ENCODE assay signal across 14 cellular contexts in the genomic region with DNA sequence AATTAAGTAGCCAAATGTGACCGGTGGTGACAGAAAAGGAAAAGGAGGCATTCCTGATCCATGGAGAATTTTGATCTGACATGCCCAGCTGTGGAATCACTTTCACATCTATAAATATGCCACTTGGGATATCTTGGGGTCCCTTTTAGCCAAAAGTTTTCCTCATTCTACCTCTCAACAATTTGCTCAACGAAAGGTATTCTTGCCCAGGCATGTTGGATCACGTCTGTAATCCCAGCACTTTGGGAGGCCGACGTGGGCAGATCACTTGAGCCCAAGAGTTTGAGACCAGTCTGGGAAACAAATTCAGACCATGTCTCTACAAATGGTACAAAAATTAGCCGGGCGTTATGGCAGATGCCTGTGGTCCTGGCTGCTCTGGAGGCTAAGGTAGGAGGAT. TPM values are rescaled to one million over a fixed set of nuclear protein-coding genes. Genes with fewer than 3 reads are reported as not detected.
DNase-seq lines count a peak whose midpoint lies in the region; ATAC-seq and TF ChIP-seq lines count a peak whose summit lies in the region.
"Had no signal": no experiment of that assay in that cellular context is flagged by ENCODE, and none has a peak within 500 bp of the region (broad histone marks: within the 10 kb centered on the region; RNA-seq: fewer than 3 reads in every experiment).

No MANE protein-coding gene starts in this region.

- H2BK120ac ChIP-seq in mesenchymal stem cell (ENCODE audit: low read depth, low read length) = no peak overlapping the region

- no peaks in the 10 kb centered on the region for H3K36me3 ChIP-seq in right atrium auricular region
- H3K36me3 ChIP-seq in mesenchymal stem cell (ENCODE audit: control insufficient read depth in 1 of 2, insufficient read depth in 2 of 2, low read depth in 1 of 2, low read length in 2 of 2) = peaks cover 0 to 13% of the 10 kb centered on the region in 2 experiments
- H3K36me3 ChIP-seq in urinary bladder (ENCODE audit: insufficient read depth) = no peaks in the 10 kb centered on the region
- H3K36me3 ChIP-seq: BE2C, gastrocnemius medialis had no signal

- intact Hi-C loops in left cardiac atrium (cut with DNase I) = no loop called here

- no peak overlapping the region for H3K14ac ChIP-seq in mesenchymal stem cell (ENCODE audit: low read length in 2 of 2)

- H2BK15ac ChIP-seq in mesenchymal stem cell (ENCODE audit: low read depth, poor library complexity, severe bottlenecking) = no peak overlapping the region

- no peak overlapping the region for H3K18ac ChIP-seq in mesenchymal stem cell (ENCODE audit: low read depth in 1 of 2, low read length in 2 of 2)

- H2BK5ac ChIP-seq in mesenchymal stem cell (ENCODE audit: low read depth, low read length, poor library complexity, severe bottlenecking) = no peak overlapping the region

- H2AFZ ChIP-seq in mesenchymal stem cell (ENCODE audit: low read depth, low read length) = no peak overlapping the region

- ATAC-seq in left cardiac atrium = no peak
- ATAC-seq: gastrocnemius medialis, left lobe of liver had no signal

- no peak overlapping the region for H4K8ac ChIP-seq in mesenchymal stem cell (ENCODE audit: low read length)

- no peak overlapping the region for H2BK12ac ChIP-seq in mesenchymal stem cell (ENCODE audit: low read length in 2 of 2)

- H3K4me1 Mint-ChIP-seq in activated naive CD8-positive, alpha-beta T cell treated with anti-CD3 and anti-CD28 coated beads for 36 hours = peaks cover 74% of the 10 kb centered on the region

- DNase-seq in left cardiac atrium = peak; percentile 2
- DNase-seq in right atrium auricular region (ENCODE audit: low spot score) = no peak
- DNase-seq in activated naive CD8-positive, alpha-beta T cell treated with anti-CD3 and anti-CD28 coated beads for 36 hours = no peak
- no peak for DNase-seq in mesenchymal stem cell
- DNase-seq in AG08396 (ENCODE audit: low spot score) = no peak
- DNase-seq in COLO668 (lab: John Stamatoyannopoulos, UW; ENCODE audit: unreplicated experiment) = no peak
- DNase-seq in hypothalamus (lab: John Stamatoyannopoulos, UW) = no peak
- DNase-seq: amniotic stem cell; BE2C; gastrocnemius medialis; NCI-H2029; stimulated activated CD4-positive, alpha-beta T cell treated with anti-CD3 and anti-CD28 coated beads, Interleukin-1b, Interleukin-23, amount 100 ng/mL, for 48 hours had no signal

- H3K4me2 ChIP-seq in mesenchymal stem cell (ENCODE audit: low read length, poor library complexity, severe bottlenecking) = no peak overlapping the region

- no peaks in the 10 kb centered on the region for H3K27me3 ChIP-seq in right atrium auricular region
- no peaks in the 10 kb centered on the region for H3K27me3 ChIP-seq in mesenchymal stem cell (ENCODE audit: control insufficient read depth in 1 of 2, insufficient read depth in 1 of 2, low read length in 2 of 2)
- H3K27me3 ChIP-seq: BE2C, gastrocnemius medialis had no signal

- H2AK5ac ChIP-seq in mesenchymal stem cell (ENCODE audit: low read length, severe bottlenecking) = peak overlapping the region; percentile 35

- H4K91ac ChIP-seq in mesenchymal stem cell (ENCODE audit: low read length) = no peak overlapping the region

- H3K27ac ChIP-seq in right atrium auricular region (no peak overlapping the region), mesenchymal stem cell (ENCODE audit: low read length, poor library complexity, severe bottlenecking) (no peak overlapping the region), urinary bladder (ENCODE audit: low read depth) (peak overlapping the region; percentile 44)

- WGBS in mesenchymal stem cell = 98% methylated on average over 7 of the region's 7 CpGs
- WGBS in urinary bladder = 62% methylated on average over 7 of the region's 7 CpGs

- H3K4me3 ChIP-seq in right atrium auricular region (no peak overlapping the region), mesenchymal stem cell (ENCODE audit: insufficient read depth in 1 of 2, low read depth in 1 of 2, low read length in 2 of 2) (no peak overlapping the region), urinary bladder (ENCODE audit: low read depth, low read length) (no peak overlapping the region)
- H3K4me3 ChIP-seq: gastrocnemius medialis had no signal

- no peak overlapping the region for H3K4ac ChIP-seq in mesenchymal stem cell (ENCODE audit: low read depth in 1 of 2, low read length in 2 of 2)

- H3K9ac ChIP-seq in mesenchymal stem cell (ENCODE audit: low read length) = no peak overlapping the region

- H3K27me3 Mint-ChIP-seq in activated naive CD8-positive, alpha-beta T cell treated with anti-CD3 and anti-CD28 coated beads for 36 hours = no peaks in the 10 kb centered on the region

- no peaks in the 10 kb centered on the region for H3K9me3 Mint-ChIP-seq in activated naive CD8-positive, alpha-beta T cell treated with anti-CD3 and anti-CD28 coated beads for 36 hours

- H3K79me1 ChIP-seq in mesenchymal stem cell (replicated peaks; ENCODE audit: low read length, poor library complexity, severe bottlenecking) = peaks cover 27% of the 10 kb centered on the region

- no peaks in the 10 kb centered on the region for H3K9me3 ChIP-seq in right atrium auricular region
- no peaks in the 10 kb centered on the region for H3K9me3 ChIP-seq in mesenchymal stem cell (ENCODE audit: control insufficient read depth, low read length)
- H3K9me3 ChIP-seq: BE2C, gastrocnemius medialis had no signal

- TF ChIP-seq CTCF in right atrium auricular region (IDR thresholded peaks at IDR 0.05) = no peak

- H3K4me1 ChIP-seq in right atrium auricular region (peaks cover 0 to 33% of the 10 kb centered on the region in 2 donors), mesenchymal stem cell (ENCODE audit: control insufficient read depth, insufficient read depth, low read depth, low read length) (peaks cover 5% of the 10 kb centered on the region), urinary bladder (ENCODE audit: insufficient read depth) (peaks cover 4% of the 10 kb centered on the region)
- H3K4me1 ChIP-seq: BE2C had no signal

- peak overlapping the region; percentile 54 for H3K27ac Mint-ChIP-seq in activated naive CD8-positive, alpha-beta T cell treated with anti-CD3 and anti-CD28 coated beads for 36 hours

- no peak overlapping the region for H3K4me3 Mint-ChIP-seq in activated naive CD8-positive, alpha-beta T cell treated with anti-CD3 and anti-CD28 coated beads for 36 hours

- H3K23ac ChIP-seq in mesenchymal stem cell (ENCODE audit: low read length in 2 of 2) = no peak overlapping the region

- peaks cover 32% of the 10 kb centered on the region for H3K36me3 Mint-ChIP-seq in activated naive CD8-positive, alpha-beta T cell treated with anti-CD3 and anti-CD28 coated beads for 36 hours

RNA-seq across cellular contexts. Expression of a gene that starts 24.3 kb away (rescaled TPM):
- total RNA-seq in left cardiac atrium (10 to 100 TPM; 76.3 to 86.0 TPM), right atrium auricular region (10 to 100 TPM; 48.1 to 50.7 TPM), urinary bladder (69.7 TPM)
- total RNA-seq in activated naive CD8-positive, alpha-beta T cell treated with anti-CD3 and anti-CD28 coated beads for 36 hours = 100 to 1,000 TPM; 127 to 130 TPM
- 137 TPM for polyA plus RNA-seq in mesenchymal stem cell (2013, experiment 1 of 2)
- 138 TPM for polyA plus RNA-seq in mesenchymal stem cell (2013, experiment 2 of 2)
- polyA plus RNA-seq in urinary bladder = 120 TPM
